Comparison of ENCODE assay signal across 26 cellular contexts in genomic region chr7:29783671-29784070, GRCh38. TPM values are rescaled to one million over a fixed set of nuclear protein-coding genes. Genes with fewer than 3 reads are reported as not detected.
"Had no signal": no experiment of that assay in that cellular context is flagged by ENCODE, and none has a peak within 500 bp of the region (broad histone marks: within the 10 kb centered on the region; RNA-seq: fewer than 3 reads in every experiment).

No MANE protein-coding gene starts in this region.

- FAIRE-seq: endometrium, islet of Langerhans, keratinocyte had no signal

- H3K27ac ChIP-seq: colonic mucosa, esophagus muscularis mucosa, foreskin keratinocyte, gastrocnemius medialis, heart right ventricle, left lung, lower lobe of right lung had no signal

- ATAC-seq: effector memory CD8-positive, alpha-beta T cell; foreskin keratinocyte; gastrocnemius medialis; heart right ventricle; left cardiac atrium; left lung; left ventricle myocardium superior; lower lobe of right lung; naive thymus-derived CD4-positive, alpha-beta T cell had no signal

- H3K4me1 ChIP-seq: colonic mucosa, esophagus muscularis mucosa, foreskin keratinocyte, gastrocnemius medialis, heart right ventricle, left lung, lower lobe of right lung had no signal

- H3K9me3 ChIP-seq: colonic mucosa, esophagus muscularis mucosa, gastrocnemius medialis, left lung, lower lobe of right lung had no signal

- DNase-seq: colonic mucosa; cortex of kidney; effector CD8-positive, alpha-beta T cell; effector memory CD8-positive, alpha-beta T cell; endodermal cell; foreskin keratinocyte; gastrocnemius medialis; glutamatergic neuron; head of caudate nucleus; heart right ventricle; hippocampal formation; left cardiac atrium; left lung; left ventricle myocardium superior; lower lobe of right lung; mesenchymal stem cell; midbrain; naive thymus-derived CD4-positive, alpha-beta T cell had no signal

- H3K36me3 ChIP-seq: colonic mucosa, esophagus muscularis mucosa, gastrocnemius medialis, heart right ventricle, left lung, lower lobe of right lung had no signal

- H3K4me3 ChIP-seq: colonic mucosa, esophagus muscularis mucosa, gastrocnemius medialis, heart right ventricle, left lung, lower lobe of right lung had no signal

- H3K27me3 ChIP-seq: colonic mucosa, esophagus muscularis mucosa, gastrocnemius medialis had no signal

RNA-seq across cellular contexts. Expression of gene WIPF3, which starts 22.6 kb away (rescaled TPM):
- total RNA-seq: dermis microvascular lymphatic vessel endothelial cell, glomerular endothelial cell, lung microvascular endothelial cell had no signal
- polyA plus RNA-seq: fibroblast of lung; naive thymus-derived CD4-positive, alpha-beta T cell had no signal
